In the genomic region with DNA sequence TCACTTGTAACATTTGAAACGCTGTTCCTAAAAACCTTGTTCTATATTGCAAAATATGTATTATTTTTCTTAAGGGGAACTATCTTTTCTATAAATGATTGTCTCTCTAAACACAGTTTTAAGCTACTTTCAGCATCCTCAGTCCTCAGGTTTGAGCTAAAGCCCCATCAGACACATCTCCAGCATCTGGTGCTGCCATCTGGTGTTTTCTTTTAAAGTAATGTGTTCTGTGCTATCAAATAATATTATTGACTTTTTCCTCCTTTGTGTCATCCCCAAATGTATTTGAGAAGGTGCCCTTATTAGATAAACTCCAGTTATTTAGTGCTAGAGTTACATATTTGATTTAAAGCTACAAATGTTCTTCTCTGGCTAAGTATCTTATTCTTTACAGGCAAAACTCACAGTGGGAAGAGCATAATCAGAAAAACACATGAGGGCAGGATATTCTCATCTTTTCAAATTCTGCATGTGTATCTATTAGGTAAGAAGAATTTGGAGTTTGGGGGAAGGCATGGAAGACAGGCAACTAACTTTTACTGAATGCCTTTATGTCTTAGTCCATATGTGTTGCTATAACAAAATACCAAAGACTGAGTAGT, we compare ENCODE assay signal across 9 cellular contexts. TPM values are rescaled to one million over a fixed set of nuclear protein-coding genes. Genes with fewer than 3 reads are reported as not detected.
DNase-seq lines count a peak whose midpoint lies in the region; ATAC-seq and TF ChIP-seq lines count a peak whose summit lies in the region.
"Had no signal": no experiment of that assay in that cellular context is flagged by ENCODE, and none has a peak within 500 bp of the region (broad histone marks: within the 10 kb centered on the region; RNA-seq: fewer than 3 reads in every experiment).

No MANE protein-coding gene starts in this region.

- intact Hi-C loops in posterior vena cava (cut with DNase I), result loop anchor here in 1 of 2 donors (5.0 kb wide), 1 partner anchor 80 kb away; a partner anchor contains a TSS
- intact Hi-C loops in lower lobe of right lung (cut with DNase I), result no loop called here

- peak; percentile 71 for TF ChIP-seq CTCF in choroid plexus epithelial cell (conservative IDR thresholded peaks at IDR 0.05; ENCODE audit: low read depth, low read length)
- TF ChIP-seq CTCF in lower lobe of right lung (IDR thresholded peaks at IDR 0.05), result no peak

- H3K4me3 ChIP-seq in choroid plexus epithelial cell (ENCODE audit: low read depth, low read length) (no peak overlapping the region), lower lobe of right lung (no peak overlapping the region)
- H3K4me3 ChIP-seq: BLaER1 had no signal

- no peaks in the 10 kb centered on the region for H3K27me3 ChIP-seq in lower lobe of right lung (ENCODE audit: low read depth)
- H3K27me3 ChIP-seq: BLaER1 had no signal

- no peak overlapping the region for H3K27ac ChIP-seq in lower lobe of right lung
- H3K27ac ChIP-seq: BLaER1 had no signal

- ATAC-seq in HG03175 (IDR thresholded peaks at IDR 0.05; ENCODE audit: unreplicated experiment) (no peak), lower lobe of right lung (no peak)

- no peaks in the 10 kb centered on the region for H3K36me3 ChIP-seq in lower lobe of right lung
- H3K36me3 ChIP-seq: BLaER1 had no signal

- no peaks in the 10 kb centered on the region for H3K9me3 ChIP-seq in lower lobe of right lung
- H3K9me3 ChIP-seq: BLaER1 had no signal

- DNase-seq in NCI-H1417 (lab: John Stamatoyannopoulos, UW) (peak in 2 of 3 experiments; percentile 11 to 42), NCI-H1417 treated with DMSO at 0.1 percent for 48 hours (lab: John Stamatoyannopoulos, UW) (no peak), NCI-H1092 treated with DMSO at 0.1 percent for 48 hours (lab: John Stamatoyannopoulos, UW) (peak; percentile 9), choroid plexus epithelial cell (ENCODE audit: low read depth) (peak; percentile 89), pons (ENCODE audit: low spot score) (peak; percentile 53), posterior vena cava (ENCODE audit: low spot score) (no peak), lower lobe of right lung (no peak)

- H3K4me1 ChIP-seq in lower lobe of right lung, result no peaks in the 10 kb centered on the region
- H3K4me1 ChIP-seq: BLaER1 had no signal

RNA-seq across cellular contexts. Expression of a gene that starts 27.5 kb away (rescaled TPM):
- total RNA-seq in posterior vena cava (under 1 TPM in 1 of 2 donors, not detected in 1; 0.38 TPM), lower lobe of right lung (2.2 TPM)

Comparison
In these comparisons a context has a peak if more than half of its experiments do, and no peak if none do; other contexts are left out.
1. DNase-seq: peak in NCI-H1417 (2 of 3), NCI-H1092 treated with DMSO at 0.1 percent for 48 hours (single experiment), choroid plexus epithelial cell (single experiment) and pons (single experiment); none in NCI-H1417 treated with DMSO at 0.1 percent for 48 hours (single experiment), posterior vena cava (single experiment) and lower lobe of right lung (single experiment).